In the genomic region with DNA sequence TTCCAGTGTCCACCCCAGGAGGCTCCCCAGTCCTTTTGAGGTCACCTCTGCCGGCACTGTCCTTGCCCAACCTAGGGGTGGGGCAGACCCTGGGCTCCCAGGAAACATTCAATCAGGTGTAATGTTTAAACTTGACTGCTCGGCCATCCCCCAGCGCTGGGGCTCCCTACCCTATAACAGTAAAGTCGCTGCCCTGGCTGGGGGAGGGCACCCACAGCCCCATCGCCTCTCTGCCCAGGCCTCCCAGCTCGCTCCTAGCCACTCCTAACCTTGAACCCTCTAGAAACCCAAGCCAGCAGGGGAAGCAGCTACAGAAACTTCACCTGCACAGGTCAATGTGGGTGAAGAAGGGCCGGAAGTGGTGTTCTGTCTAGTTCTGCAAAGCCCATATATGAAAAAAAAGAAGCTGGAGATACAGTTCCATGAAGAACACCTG, we compare ENCODE assay signal across 11 cellular contexts. TPM values are rescaled to one million over a fixed set of nuclear protein-coding genes. Genes with fewer than 3 reads are reported as not detected.
DNase-seq lines count a peak whose midpoint lies in the region; FAIRE-seq and TF ChIP-seq lines count a peak whose summit lies in the region.
"Had no signal": no experiment of that assay in that cellular context is flagged by ENCODE, and none has a peak within 500 bp of the region (broad histone marks: within the 10 kb centered on the region; RNA-seq: fewer than 3 reads in every experiment).

No MANE protein-coding gene starts in this region.

- H3K9me3 ChIP-seq in SK-N-MC (ENCODE audit: low read depth, low read length) (no peaks in the 10 kb centered on the region), hepatocyte (ENCODE audit: low read depth) (no peaks in the 10 kb centered on the region), small intestine (ENCODE audit: control insufficient read depth, low read depth) (no peaks in the 10 kb centered on the region)

- TF ChIP-seq CTCF in hepatocyte (IDR thresholded peaks at IDR 0.05; ENCODE audit: poor library complexity), result no peak

- H3K4me1 ChIP-seq in hepatocyte (ENCODE audit: insufficient read depth) (peaks cover 11% of the 10 kb centered on the region), small intestine (ENCODE audit: control insufficient read depth in 2 of 2, insufficient read depth in 1 of 2, low read depth in 1 of 2, low read length in 1 of 2) (no peaks in the 10 kb centered on the region)

- WGBS in hepatocyte (ENCODE audit: low lambda C conversion rate, missing lambda C conversion rate), result 50% methylated on average over 7 of the region's 7 CpGs
- 12 to 56% (median 17%) methylated on average over 7 of the region's 7 CpGs for WGBS in small intestine, 3 donors

- H3K27me3 ChIP-seq in hepatocyte (no peaks in the 10 kb centered on the region), small intestine (ENCODE audit: control insufficient read depth in 2 of 2, insufficient read depth in 2 of 2, low read length in 2 of 2) (no peaks in the 10 kb centered on the region)

- H3K27ac ChIP-seq in SK-N-MC, result no peak overlapping the region
- peak overlapping the region; percentile 46 for H3K27ac ChIP-seq in hepatocyte
- peak overlapping the region in 1 of 2 donors; percentile 73 for H3K27ac ChIP-seq in small intestine (ENCODE audit: low read depth in 1 of 2, low read length in 1 of 2)

- FAIRE-seq in GM12892 (lab: Jason Lieb, UNC) (peak; percentile 58), small intestine (lab: Jason Lieb, UNC) (no peak)
- FAIRE-seq: K562, urothelium cell line had no signal

- H3K36me3 ChIP-seq in SK-N-MC (ENCODE audit: insufficient read depth, low read length) (no peaks in the 10 kb centered on the region), hepatocyte (replicated peaks; ENCODE audit: insufficient read depth, low read depth) (no peaks in the 10 kb centered on the region), small intestine (ENCODE audit: control insufficient read depth in 2 of 2, insufficient read depth in 2 of 2, low read length in 2 of 2) (no peaks in the 10 kb centered on the region)

- H3K4me3 ChIP-seq in SK-N-MC (peak overlapping the region; percentile 93), hepatocyte (no peak overlapping the region), small intestine (ENCODE audit: low read depth in 1 of 2, low read length in 2 of 2) (peak overlapping the region; percentile 48 to 61)
- H3K4me3 ChIP-seq: K562 had no signal

- H2AFZ ChIP-seq in hepatocyte, result no peak overlapping the region

- H3K4me2 ChIP-seq in hepatocyte, result peak overlapping the region; percentile 99

- H4K20me1 ChIP-seq in hepatocyte (ENCODE audit: insufficient read depth, poor library complexity, severe bottlenecking), result no peaks in the 10 kb centered on the region

- peaks cover 3% of the 10 kb centered on the region for H3K79me2 ChIP-seq in hepatocyte

- H3K9me2 ChIP-seq in hepatocyte (replicated peaks; ENCODE audit: insufficient read depth), result no peaks in the 10 kb centered on the region

- no peak for TF ChIP-seq POLR2A in GM12892 (IDR thresholded peaks at IDR 0.05; ENCODE audit: low read depth, low read length)

- DNase-seq in GM12892 (ENCODE audit: insufficient read length), result no peak
- DNase-seq in SK-N-MC (ENCODE audit: low read depth, low spot score), result no peak
- peak; percentile 26 for DNase-seq in hepatocyte (ENCODE audit: low spot score)
- DNase-seq in small intestine, result peak; percentile 31
- no peak for DNase-seq in NCI-H2029 (lab: John Stamatoyannopoulos, UW)
- no peak for DNase-seq in AG08396 (ENCODE audit: low spot score)
- DNase-seq in NCI-H774 (lab: John Stamatoyannopoulos, UW), result no peak
- DNase-seq in activated CD4-positive, alpha-beta T cell treated with anti-CD3 and anti-CD28 coated beads, Interleukin-2, amount 50 U/mL, for 48 hours, result no peak
- DNase-seq: foreskin fibroblast had no signal

- H3K9ac ChIP-seq in SK-N-MC (ENCODE audit: insufficient read length), result no peak overlapping the region

RNA-seq across cellular contexts. Expression of gene CLMN, which starts 1.3 kb away (rescaled TPM):
- polyA plus RNA-seq in GM12892 (2012; ENCODE audit: missing spikeins), result 13.9 TPM
- total RNA-seq in hepatocyte, result 12.0 and 15.7 TPM in 2 replicates
- polyA plus RNA-seq in hepatocyte (40.0 and 53.9 TPM in 2 replicates), small intestine (1 to 10 TPM; 2.9 to 8.2 (median 3.2) TPM)

Comparison
In these comparisons a context has a peak if more than half of its experiments do, and no peak if none do; other contexts are left out.
1. DNase-seq: peak in hepatocyte (single experiment) and small intestine (single experiment); none in GM12892 (single experiment), SK-N-MC (single experiment), NCI-H2029 (single experiment), AG08396 (single experiment), NCI-H774 (single experiment) and activated CD4-positive, alpha-beta T cell treated with anti-CD3 and anti-CD28 coated beads, Interleukin-2, amount 50 U/mL, for 48 hours (0 of 2).